1 cellular context compared by ENCODE assay signal in the genomic region with DNA sequence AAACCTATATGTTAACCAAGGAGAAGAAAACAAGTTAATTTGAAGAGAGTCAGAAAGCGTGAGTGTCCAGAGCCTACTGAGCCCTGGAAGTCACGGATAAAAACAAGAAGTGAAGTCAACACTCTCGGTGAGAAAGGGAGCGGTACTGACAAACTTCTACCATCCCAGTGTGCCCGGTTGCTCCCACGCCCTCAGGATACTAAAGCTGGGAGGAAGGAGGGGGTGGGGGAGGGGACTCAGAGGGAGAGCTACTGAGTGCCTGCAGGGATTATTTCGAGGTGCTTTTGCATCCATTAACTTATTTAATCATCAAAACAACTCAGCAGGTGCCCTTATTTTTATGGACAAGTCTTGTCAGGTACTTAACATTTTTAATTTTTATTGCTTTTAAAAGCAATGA.
TF ChIP-seq lines count a peak whose summit lies in the region.

No MANE protein-coding gene starts in this region.

TF ChIP-seq in GM23338, 12 proteins besides CTCF, POLR2A, EP300 and RAD21 (continued from another document):
- no peak for TF ChIP-seq POLR2AphosphoS5 (IDR thresholded peaks at IDR 0.05; ENCODE audit: low read depth)
- no peak for TF ChIP-seq CREB1 (CRISPR knock-in tag; IDR thresholded peaks at IDR 0.05; ENCODE audit: low read depth)
